1 cellular context compared by ENCODE assay signal in genomic region chr21:28136687-28137086, GRCh38.
TF ChIP-seq lines count a peak whose summit lies in the region.

No MANE protein-coding gene starts in this region.

TF ChIP-seq in IMR-90, 13 proteins besides CTCF, POLR2A, EP300 and RAD21 (continued from another document):
- TF ChIP-seq MAFK (IDR thresholded peaks at IDR 0.05; ENCODE audit: low read depth, low read length), result no peak
- no peak for TF ChIP-seq RCOR1 (IDR thresholded peaks at IDR 0.05; ENCODE audit: insufficient replicate concordance, low read length)
- TF ChIP-seq SMC3 (IDR thresholded peaks at IDR 0.05; ENCODE audit: low read depth, low read length), result no peak
- TF ChIP-seq CHD1 (IDR thresholded peaks at IDR 0.05; ENCODE audit: low read depth, low read length), result no peak
- no peak for TF ChIP-seq BHLHE40 (IDR thresholded peaks at IDR 0.05; ENCODE audit: low read depth, low read length)
